ENCODE assay signal across 9 cellular contexts in genomic region chr6:79543886-79544285, GRCh38. TPM values are rescaled to one million over a fixed set of nuclear protein-coding genes. Genes with fewer than 3 reads are reported as not detected.
DNase-seq lines count a peak whose midpoint lies in the region; ATAC-seq, FAIRE-seq and TF ChIP-seq lines count a peak whose summit lies in the region.
"Had no signal": no experiment of that assay in that cellular context is flagged by ENCODE, and none has a peak within 500 bp of the region (broad histone marks: within the 10 kb centered on the region; RNA-seq: fewer than 3 reads in every experiment).

No MANE protein-coding gene starts in this region.

- peak overlapping the region; percentile 20; the same call in 1 of the 2 replicates for H2AFZ ChIP-seq in K562 (ENCODE audit: low read depth, low read length)

- no peak for TF ChIP-seq EP300 in K562 (IDR thresholded peaks at IDR 0.05; ENCODE audit: low read length)

- H3K79me2 ChIP-seq in K562 (ENCODE audit: control insufficient read depth, insufficient read depth, low read length), result peaks cover 22% of the 10 kb centered on the region

- DNase-seq in K562 (ENCODE audit: extremely low read depth in 1 of 4, low spot score in 3 of 4), result no peak
- no peak for DNase-seq in gastrocnemius medialis
- DNase-seq in BE2C, result no peak
- no peak for DNase-seq in NCI-H2029 (lab: John Stamatoyannopoulos, UW)
- no peak for DNase-seq in SKM-1 treated with dmso at 0.1 percent for 144 hours (lab: John Stamatoyannopoulos, UW; ENCODE audit: unreplicated experiment)
- no peak for DNase-seq in HPDE6-E6E7 (ENCODE audit: extremely low spot score)
- DNase-seq: activated naive CD4-positive, alpha-beta T cell treated with anti-CD3 and anti-CD28 coated beads, Interleukin-2, amount 50 U/mL, for 16 hours had no signal

- TF ChIP-seq POLR2A in K562 (conservative IDR thresholded peaks at IDR 0.05) (no peak), gastrocnemius medialis (IDR thresholded peaks at IDR 0.05) (no peak)

- peak overlapping the region in 1 of 2 experiments; percentile 64; a peak in 2 of 4 replicates for H3K9ac ChIP-seq in K562 (ENCODE audit: insufficient read depth in 1 of 2, low read depth in 2 of 2, low read length in 2 of 2)

- H3K36me3 ChIP-seq in K562 (ENCODE audit: control insufficient read depth, insufficient read depth, low read length), result peaks cover 10% of the 10 kb centered on the region; the same call in 2 of the 3 replicates
- no peaks in the 10 kb centered on the region for H3K36me3 ChIP-seq in gastrocnemius medialis
- H3K36me3 ChIP-seq in BE2C, result no peaks in the 10 kb centered on the region

- TF ChIP-seq CTCF in K562 (IDR thresholded peaks at IDR 0.05 in 2 of 3, conservative IDR thresholded peaks at IDR 0.05 in 1 of 3; ENCODE audit: insufficient read depth in 2 of 3, low read depth in 1 of 3, low read length in 3 of 3), result no peak
- TF ChIP-seq CTCF in gastrocnemius medialis (IDR thresholded peaks at IDR 0.05 in 4 of 5, conservative IDR thresholded peaks at IDR 0.05 in 1 of 5), result no peak
- TF ChIP-seq CTCF in BE2C (IDR thresholded peaks at IDR 0.05; ENCODE audit: low read depth, low read length), result no peak

- H3K4me3 ChIP-seq in K562 (no peak overlapping the region), gastrocnemius medialis (no peak overlapping the region), BE2C (ENCODE audit: low read depth, low read length) (no peak overlapping the region)

- intact Hi-C loops in K562 (cut with micrococcal nuclease) (loop anchor here (2.0 kb wide), 2 partner anchors 19 to 77 kb away; no protein-coding TSS in a partner anchor), gastrocnemius medialis (cut with DNase I; ENCODE audit: low total_unique reads) (no loop called here)

- H3K27ac ChIP-seq in K562 (ENCODE audit: extremely low read depth, low read depth, low read length), result peak overlapping the region; percentile 91
- H3K27ac ChIP-seq in gastrocnemius medialis, result peak overlapping the region; percentile 61 to 77 (median 72)

- TF ChIP-seq RAD21 in K562 (CRISPR knock-in tag; conservative IDR thresholded peaks at IDR 0.05 in 1 of 2, IDR thresholded peaks at IDR 0.05 in 1 of 2), result no peak

- peaks cover 0 to 40% of the 10 kb centered on the region in 2 experiments; a peak in 3 of 5 replicates for H3K4me1 ChIP-seq in K562 (replicated peaks in 1 of 2; ENCODE audit: control insufficient read depth in 2 of 2, insufficient read depth in 2 of 2, low read length in 2 of 2)
- peaks cover 14 to 19% of the 10 kb centered on the region in 2 donors for H3K4me1 ChIP-seq in gastrocnemius medialis
- H3K4me1 ChIP-seq in BE2C, result peaks cover 11% of the 10 kb centered on the region

- POLR2A ChIA-PET in K562 (lab: Yijun Ruan, JAX), result interaction anchor here (0.7 to 1.8 kb wide), 3 partner anchors 9 to 157 kb away, joined by 3 to 6 read pairs (median 4); no protein-coding TSS in a partner anchor

- CTCF ChIA-PET in K562 (lab: Yijun Ruan, JAX; ENCODE audit: low intra/inter-chr PET ratio), result no interaction called here

- BruUV-seq in K562 (replicated peaks; lab: Mats Ljungman, UMichigan), result no TSS peak

- in situ Hi-C loops in K562 (cut with MboI), result no loop called here
- in situ Hi-C loops in gastrocnemius medialis (cut with MboI; ENCODE audit: low sequenced_read_pairs in 4 of 4), result loop anchor here (25.0 kb wide), 3 partner anchors 307 to 568 kb away; partner anchors contain the start of genes HMGN3 (in 3 of the 4), BCKDHB (in 1 of the 4) and PHIP (in 1 of the 4)

- H3K4me2 ChIP-seq in K562 (ENCODE audit: insufficient read depth, low read length), result peak overlapping the region; percentile 65

- WGBS in K562 (ENCODE audit: insufficient coverage, low coverage, missing lambda C conversion rate), result 15% methylated on average over 1 of the region's 1 CpG

- H3K9me3 ChIP-seq in K562 (replicated peaks; ENCODE audit: control insufficient read depth, insufficient read depth, low read depth, low read length) (no peaks in the 10 kb centered on the region), gastrocnemius medialis (no peaks in the 10 kb centered on the region), BE2C (no peaks in the 10 kb centered on the region)

- FAIRE-seq in K562 (lab: Jason Lieb, UNC), result no peak

- no peaks in the 10 kb centered on the region for H4K20me1 ChIP-seq in K562 (replicated peaks; ENCODE audit: control insufficient read depth, insufficient read depth, low read length)

- no peaks in the 10 kb centered on the region for H3K9me1 ChIP-seq in K562 (ENCODE audit: control insufficient read depth, insufficient read depth, low read length)

- H3K27me3 ChIP-seq in K562 (ENCODE audit: control insufficient read depth in 2 of 2, insufficient read depth in 2 of 2, low read length in 2 of 2) (no peaks in the 10 kb centered on the region), gastrocnemius medialis (no peaks in the 10 kb centered on the region), BE2C (no peaks in the 10 kb centered on the region)

- ATAC-seq in GM19023 (IDR thresholded peaks at IDR 0.05; ENCODE audit: unreplicated experiment), result peak; percentile 21
- peak; percentile 21 for ATAC-seq in HG02870 (IDR thresholded peaks at IDR 0.05; ENCODE audit: unreplicated experiment)
- peak; percentile 4 for ATAC-seq in K562
- ATAC-seq in gastrocnemius medialis, result no peak

TF ChIP-seq in K562, 482 proteins besides CTCF, POLR2A, EP300 and RAD21 (continues in another document):
- TF ChIP-seq ZNF75A (CRISPR knock-in tag; IDR thresholded peaks at IDR 0.05) (no peak), ZC3H11A (IDR thresholded peaks at IDR 0.05; ENCODE audit: low read depth, low read length) (no peak), SREBF1 (IDR thresholded peaks at IDR 0.05; ENCODE audit: borderline replicate concordance, low read depth, low read length) (no peak), ZNF655 (CRISPR knock-in tag; IDR thresholded peaks at IDR 0.05) (no peak), ZNF511 (CRISPR knock-in tag; IDR thresholded peaks at IDR 0.05) (no peak), E4F1 (CRISPR knock-in tag; IDR thresholded peaks at IDR 0.05; ENCODE audit: borderline replicate concordance) (no peak), ZNF699 (CRISPR knock-in tag; IDR thresholded peaks at IDR 0.05; ENCODE audit: insufficient replicate concordance) (no peak), FIP1L1 (IDR thresholded peaks at IDR 0.05; ENCODE audit: low read depth, low read length, poor library complexity, severe bottlenecking) (no peak), POLR3G (IDR thresholded peaks at IDR 0.05; ENCODE audit: extremely low read depth, insufficient read length, insufficient replicate concordance) (no peak), E2F3 (CRISPR knock-in tag; IDR thresholded peaks at IDR 0.05) (no peak), MIER1 (IDR thresholded peaks at IDR 0.05; ENCODE audit: low read depth) (no peak)

RNA-seq across cellular contexts. Expression of gene LCA5, which starts 6.7 kb away (rescaled TPM):
- 1.7 and 6.8 TPM in 2 replicates for total RNA-seq in K562 (2011; cell fraction: chromatin; rRNA removed; ENCODE audit: low replicate concordance)
- total RNA-seq in K562 (2011; cell fraction: nucleolus; rRNA removed), result 0.67 and 0.79 TPM in 2 replicates
- 1.8 and 3.5 TPM in 2 replicates for total RNA-seq in K562 (2011; cell fraction: nucleoplasm; rRNA removed)
- total RNA-seq in K562 (2014; rRNA removed) (1.4 TPM in 2 replicates), K562 (2014; rRNA removed; fragmentation: Illumina TruSeq; extraction: Trizol) (3.4 and 4.6 TPM in 2 replicates), K562 (2015; rRNA removed; fragmentation: Illumina TruSeq; extraction: Trizol) (3.0 and 3.2 TPM in 2 replicates), K562 (2021) (2.2 TPM in 2 replicates), gastrocnemius medialis (1 to 10 TPM in 3 of 4 donors, under 1 TPM in 1; 0.92 to 3.0 (median 1.2) TPM)
- polyA plus RNA-seq in K562 (2011; rRNA removed) (1.3 and 1.8 TPM in 2 replicates), K562 (2014; fragmentation: Illumina TruSeq; extraction: Trizol) (2.4 and 2.5 TPM in 2 replicates), K562 (2014; fragmentation: Nextera tagmentation; extraction: Ambion mirVana) (1 to 10 TPM; 1.0 to 1.3 TPM), K562 (2014; rRNA removed) (1.2 and 1.7 TPM in 2 replicates)
- polyA plus RNA-seq in K562 (2011; cell fraction: cytosol; rRNA removed), result 0.12 and 0.55 TPM in 2 replicates
- 0.88 and 1.3 TPM in 2 replicates for polyA plus RNA-seq in K562 (2011; cell fraction: nucleus; rRNA removed)
- 1.3 and 1.9 TPM in 2 replicates for polyA plus RNA-seq in K562 (2012)
- polyA minus RNA-seq in K562 (2011; rRNA and poly(A)+ RNA removed), result 2.7 and 4.0 TPM in 2 replicates
- 1.8 TPM in 2 replicates for polyA minus RNA-seq in K562 (2011; cell fraction: cytosol; rRNA and poly(A)+ RNA removed)
- 2.0 and 3.8 TPM in 2 replicates for polyA minus RNA-seq in K562 (2011; cell fraction: nucleus; rRNA and poly(A)+ RNA removed)
- polyA plus RNA-seq in BE2C (2012; ENCODE audit: insufficient read depth, insufficient read length, low read depth), result 0.91 TPM

Comparison
In these comparisons a context has a peak if more than half of its experiments do, and no peak if none do; other contexts are left out.
1. ATAC-seq: peak in GM19023 (single experiment), HG02870 (single experiment) and K562 (single experiment); none in gastrocnemius medialis (0 of 2).